In genomic region chr13:50131998-50132936, GRCh38 we compare ENCODE assay signal across 12 cellular contexts.
DNase-seq lines count a peak whose midpoint lies in the region; ATAC-seq and TF ChIP-seq lines count a peak whose summit lies in the region.
"Had no signal": no experiment of that assay in that cellular context is flagged by ENCODE, and none has a peak within 500 bp of the region (broad histone marks: within the 10 kb centered on the region; RNA-seq: fewer than 3 reads in every experiment).

No MANE protein-coding gene starts in this region.

- ATAC-seq in HG02870 (IDR thresholded peaks at IDR 0.05; ENCODE audit: unreplicated experiment) (no peak), GM18511 (IDR thresholded peaks at IDR 0.05; ENCODE audit: unreplicated experiment) (no peak)

- no peak overlapping the region for H3K4ac ChIP-seq in mesenchymal stem cell (ENCODE audit: low read depth in 1 of 2, low read length in 2 of 2)
- no peak overlapping the region for H3K4ac ChIP-seq in trophoblast cell (ENCODE audit: low read depth, low read length)

- H3K23ac ChIP-seq in mesenchymal stem cell (ENCODE audit: low read length in 2 of 2) (no peak overlapping the region), trophoblast cell (ENCODE audit: low read length) (no peak overlapping the region)

- H3K79me2 ChIP-seq in Karpas-422 (ENCODE audit: low read length) (no peaks in the 10 kb centered on the region), trophoblast cell (ENCODE audit: control insufficient read depth, insufficient read depth, low read length, poor library complexity) (no peaks in the 10 kb centered on the region)

- DNase-seq in CD14-positive monocyte (ENCODE audit: low spot score) (no peak), Karpas-422 (no peak), mesenchymal stem cell (peak; percentile 41), anterior cingulate cortex (lab: John Stamatoyannopoulos, UW) (no peak), trophoblast cell (no peak)
- peak; percentile 33 for DNase-seq in activated naive CD4-positive, alpha-beta T cell treated with anti-CD3 and anti-CD28 coated beads, Interleukin-2, amount 50 U/mL, for 16 hours
- DNase-seq: kidney glomerular epithelial cell, NCI-H748 treated with DMSO at 0.1 percent for 48 hours had no signal

- peaks cover 23 to 25% of the 10 kb centered on the region in 2 donors for H3K36me3 Mint-ChIP-seq in CD14-positive monocyte

- peak overlapping the region; percentile 88 for H3K4me2 ChIP-seq in Karpas-422 (ENCODE audit: low read depth, low read length, poor library complexity, severe bottlenecking)
- H3K4me2 ChIP-seq in mesenchymal stem cell (ENCODE audit: low read length, poor library complexity, severe bottlenecking) = no peak overlapping the region
- H3K4me2 ChIP-seq in trophoblast cell (ENCODE audit: low read length) = no peak overlapping the region

- peaks cover 51% of the 10 kb centered on the region for H3K4me1 Mint-ChIP-seq in CD14-positive monocyte

- H2BK12ac ChIP-seq in mesenchymal stem cell (ENCODE audit: low read length in 2 of 2) (no peak overlapping the region), trophoblast cell (ENCODE audit: low read length) (no peak overlapping the region)

- H3K4me3 ChIP-seq in Karpas-422 (ENCODE audit: low read length) (peak overlapping the region; percentile 77), mesenchymal stem cell (ENCODE audit: insufficient read depth in 1 of 2, low read depth in 1 of 2, low read length in 2 of 2) (no peak overlapping the region), trophoblast cell (ENCODE audit: low read depth, low read length) (no peak overlapping the region)

- 7% methylated on average over 36 of the region's 37 CpGs for WGBS in mesenchymal stem cell
- no CpG with 5 or more reads among the region's 37 CpGs for whole genome bisulfite sequencing in trophoblast cell (ENCODE audit: extremely low coverage, insufficient coverage, insufficient read length)

- H3K27me3 ChIP-seq in Karpas-422 (ENCODE audit: low read length) (no peaks in the 10 kb centered on the region), mesenchymal stem cell (ENCODE audit: control insufficient read depth in 1 of 2, insufficient read depth in 1 of 2, low read length in 2 of 2) (peaks cover 4 to 76% of the 10 kb centered on the region in 2 experiments), trophoblast cell (ENCODE audit: insufficient read depth, low read length) (peaks cover 61% of the 10 kb centered on the region)

- peak overlapping the region; percentile 83 for H3K9ac ChIP-seq in Karpas-422 (ENCODE audit: low read length)
- no peak overlapping the region for H3K9ac ChIP-seq in mesenchymal stem cell (ENCODE audit: low read length)
- H3K9ac ChIP-seq in trophoblast cell (ENCODE audit: low read length) = no peak overlapping the region

- H2BK5ac ChIP-seq in mesenchymal stem cell (ENCODE audit: low read depth, low read length, poor library complexity, severe bottlenecking) = no peak overlapping the region
- no peak overlapping the region for H2BK5ac ChIP-seq in trophoblast cell (ENCODE audit: low read depth, low read length, poor library complexity)

- H3K4me1 ChIP-seq in Karpas-422 (ENCODE audit: low read length) (peaks cover 44% of the 10 kb centered on the region), mesenchymal stem cell (ENCODE audit: control insufficient read depth, insufficient read depth, low read depth, low read length) (peaks cover 28% of the 10 kb centered on the region), trophoblast cell (ENCODE audit: control insufficient read depth in 1 of 2, insufficient read depth in 2 of 2, low read length in 2 of 2) (peaks cover 17 to 19% of the 10 kb centered on the region in 2 experiments)

- H2AK5ac ChIP-seq in mesenchymal stem cell (ENCODE audit: low read length, severe bottlenecking) (no peak overlapping the region), trophoblast cell (ENCODE audit: low read length) (no peak overlapping the region)

- H3K27me3 Mint-ChIP-seq in CD14-positive monocyte (ENCODE audit: low read depth in 3 of 3) = peaks cover 62 to 74% (median 65%) of the 10 kb centered on the region in 3 donors

- H3K27ac Mint-ChIP-seq in CD14-positive monocyte = peak overlapping the region in 3 of 7 donors; percentile 45 to 78 (median 68)

- no peak for TF ChIP-seq CTCF in CD14-positive monocyte (IDR thresholded peaks at IDR 0.05)

- H3K18ac ChIP-seq in mesenchymal stem cell (ENCODE audit: low read depth in 1 of 2, low read length in 2 of 2) (no peak overlapping the region), trophoblast cell (ENCODE audit: low read length) (no peak overlapping the region)

- H3K9me2 ChIP-seq in Karpas-422 (replicated peaks; ENCODE audit: insufficient read depth, low read length) = no peaks in the 10 kb centered on the region

- H2BK15ac ChIP-seq in mesenchymal stem cell (ENCODE audit: low read depth, poor library complexity, severe bottlenecking) = no peak overlapping the region

- no peaks in the 10 kb centered on the region for H3K36me3 ChIP-seq in Karpas-422 (ENCODE audit: insufficient read depth, low read length)
- no peaks in the 10 kb centered on the region for H3K36me3 ChIP-seq in mesenchymal stem cell (ENCODE audit: control insufficient read depth in 1 of 2, insufficient read depth in 2 of 2, low read depth in 1 of 2, low read length in 2 of 2)
- H3K36me3 ChIP-seq in trophoblast cell (ENCODE audit: control insufficient read depth in 1 of 2, insufficient read depth in 2 of 2, low read length in 2 of 2) = no peaks in the 10 kb centered on the region

- peaks cover 0 to 23% (median 11%) of the 10 kb centered on the region in 7 donors for H3K9me3 Mint-ChIP-seq in CD14-positive monocyte

- H2AFZ ChIP-seq in Karpas-422 (ENCODE audit: low read length) = no peak overlapping the region
- H2AFZ ChIP-seq in mesenchymal stem cell (ENCODE audit: low read depth, low read length) = no peak overlapping the region
- H2AFZ ChIP-seq in trophoblast cell (ENCODE audit: insufficient read depth, low read length, poor library complexity) = no peak overlapping the region

- intact Hi-C loops in CD14-positive monocyte (cut with micrococcal nuclease) = loop anchor here in 1 of 2 donors (2.0 to 5.0 kb wide), 2 partner anchors 49 to 90 kb away; no protein-coding TSS in a partner anchor

- no peak overlapping the region for H4K12ac ChIP-seq in trophoblast cell (ENCODE audit: low read depth, low read length)

- H4K8ac ChIP-seq in mesenchymal stem cell (ENCODE audit: low read length) (no peak overlapping the region), trophoblast cell (ENCODE audit: low read depth, low read length) (no peak overlapping the region)

- H2BK120ac ChIP-seq in mesenchymal stem cell (ENCODE audit: low read depth, low read length) (no peak overlapping the region), trophoblast cell (ENCODE audit: insufficient read depth, low read length, poor library complexity) (no peak overlapping the region)

- H3K9me3 ChIP-seq in Karpas-422 (ENCODE audit: low read length) = no peaks in the 10 kb centered on the region
- H3K9me3 ChIP-seq in mesenchymal stem cell (ENCODE audit: control insufficient read depth, low read length) = peaks cover 11% of the 10 kb centered on the region
- peaks cover 4% of the 10 kb centered on the region for H3K9me3 ChIP-seq in trophoblast cell (ENCODE audit: insufficient read depth, low read depth, low read length)

- no peaks in the 10 kb centered on the region for H4K20me1 ChIP-seq in Karpas-422 (ENCODE audit: insufficient read depth, low read depth, low read length)

- H3K27ac ChIP-seq in Karpas-422 (ENCODE audit: low read length) (peak overlapping the region; percentile 94), mesenchymal stem cell (ENCODE audit: low read length, poor library complexity, severe bottlenecking) (no peak overlapping the region), trophoblast cell (ENCODE audit: low read depth, low read length) (no peak overlapping the region)
- H3K27ac ChIP-seq: C4-2B, epithelial cell of prostate had no signal

- no peak overlapping the region for H4K91ac ChIP-seq in mesenchymal stem cell (ENCODE audit: low read length)
- no peak overlapping the region for H4K91ac ChIP-seq in trophoblast cell (ENCODE audit: low read depth, low read length)

- H3K14ac ChIP-seq in mesenchymal stem cell (ENCODE audit: low read length in 2 of 2) (no peak overlapping the region), trophoblast cell (ENCODE audit: low read length) (no peak overlapping the region)

- peak overlapping the region; percentile 88 to 92 for H3K4me3 Mint-ChIP-seq in CD14-positive monocyte

- no peaks in the 10 kb centered on the region for H3K79me1 ChIP-seq in mesenchymal stem cell (replicated peaks; ENCODE audit: low read length, poor library complexity, severe bottlenecking)
- no peaks in the 10 kb centered on the region for H3K79me1 ChIP-seq in trophoblast cell (ENCODE audit: low read length)

Comparison
In these comparisons a context has a peak if more than half of its experiments do, and no peak if none do; other contexts are left out.
1. DNase-seq: peak in activated naive CD4-positive, alpha-beta T cell treated with anti-CD3 and anti-CD28 coated beads, Interleukin-2, amount 50 U/mL, for 16 hours (single experiment) and mesenchymal stem cell (single experiment); none in CD14-positive monocyte (single experiment), Karpas-422 (single experiment), anterior cingulate cortex (0 of 58) and trophoblast cell (0 of 2).